In genomic region chr2:234051374-234052070, GRCh38 we compare ENCODE assay signal across 18 cellular contexts. TPM values are rescaled to one million over a fixed set of nuclear protein-coding genes. Genes with fewer than 3 reads are reported as not detected.
DNase-seq lines count a peak whose midpoint lies in the region; ATAC-seq and TF ChIP-seq lines count a peak whose summit lies in the region.
"Had no signal": no experiment of that assay in that cellular context is flagged by ENCODE, and none has a peak within 500 bp of the region (broad histone marks: within the 10 kb centered on the region; RNA-seq: fewer than 3 reads in every experiment).

No MANE protein-coding gene starts in this region.

- H2BK120ac ChIP-seq in trophoblast cell (ENCODE audit: insufficient read depth, low read length, poor library complexity) = no peak overlapping the region

- H3K9me3 Mint-ChIP-seq in activated naive CD8-positive, alpha-beta T cell treated with anti-CD3 and anti-CD28 coated beads, Interleukin-2, amount 50 U/mL, for 24 hours = no peaks in the 10 kb centered on the region
- H3K9me3 Mint-ChIP-seq: CD8-positive, alpha-beta memory T cell; H9 had no signal

- no peak overlapping the region for H2AFZ ChIP-seq in trophoblast cell (ENCODE audit: insufficient read depth, low read length, poor library complexity)

- H2BK12ac ChIP-seq in trophoblast cell (ENCODE audit: low read length) = no peak overlapping the region

- H3K4me1 ChIP-seq in RWPE2 (ENCODE audit: insufficient read depth, poor library complexity, severe bottlenecking) (no peaks in the 10 kb centered on the region), trophoblast cell (ENCODE audit: control insufficient read depth in 1 of 2, insufficient read depth in 2 of 2, low read length in 2 of 2) (no peaks in the 10 kb centered on the region)

- H3K27me3 ChIP-seq in RWPE2 (ENCODE audit: insufficient read depth, poor library complexity, severe bottlenecking) (no peaks in the 10 kb centered on the region), trophoblast cell (ENCODE audit: insufficient read depth, low read length) (no peaks in the 10 kb centered on the region)
- H3K27me3 ChIP-seq: BLaER1, MG63 had no signal

- H3K9me3 ChIP-seq in RWPE2 (ENCODE audit: severe bottlenecking) (no peaks in the 10 kb centered on the region), trophoblast cell (ENCODE audit: insufficient read depth, low read depth, low read length) (no peaks in the 10 kb centered on the region)
- H3K9me3 ChIP-seq: MG63 had no signal

- H4K8ac ChIP-seq in trophoblast cell (ENCODE audit: low read depth, low read length) = no peak overlapping the region

- no peaks in the 10 kb centered on the region for H3K79me1 ChIP-seq in trophoblast cell (ENCODE audit: low read length)

- H3K36me3 ChIP-seq in RWPE2 (ENCODE audit: low read depth) = no peaks in the 10 kb centered on the region
- no peaks in the 10 kb centered on the region for H3K36me3 ChIP-seq in trophoblast cell (ENCODE audit: control insufficient read depth in 1 of 2, insufficient read depth in 2 of 2, low read length in 2 of 2)
- H3K36me3 ChIP-seq: BLaER1, MG63 had no signal

- H3K4me3 ChIP-seq in RWPE2 (ENCODE audit: severe bottlenecking) = no peak overlapping the region
- no peak overlapping the region for H3K4me3 ChIP-seq in fibroblast of mammary gland (ENCODE audit: control insufficient read depth, low read depth, low read length)
- no peak overlapping the region for H3K4me3 ChIP-seq in trophoblast cell (ENCODE audit: low read depth, low read length)
- H3K4me3 ChIP-seq: BLaER1, MG63 had no signal

- H3K27ac ChIP-seq in RWPE2 (ENCODE audit: poor library complexity, severe bottlenecking) (peak overlapping the region; percentile 2), trophoblast cell (ENCODE audit: low read depth, low read length) (no peak overlapping the region)
- H3K27ac ChIP-seq: BLaER1 had no signal

- H3K4me3 Mint-ChIP-seq in activated naive CD8-positive, alpha-beta T cell treated with anti-CD3 and anti-CD28 coated beads, Interleukin-2, amount 50 U/mL, for 24 hours = no peak overlapping the region
- H3K4me3 Mint-ChIP-seq: CD8-positive, alpha-beta memory T cell; H9 had no signal

- H3K27ac Mint-ChIP-seq in activated naive CD8-positive, alpha-beta T cell treated with anti-CD3 and anti-CD28 coated beads, Interleukin-2, amount 50 U/mL, for 24 hours = no peak overlapping the region
- H3K27ac Mint-ChIP-seq: CD8-positive, alpha-beta memory T cell; H9 had no signal

- H4K12ac ChIP-seq in trophoblast cell (ENCODE audit: low read depth, low read length) = no peak overlapping the region

- no peak overlapping the region for H2BK5ac ChIP-seq in trophoblast cell (ENCODE audit: low read depth, low read length, poor library complexity)

- no peak overlapping the region for H4K91ac ChIP-seq in trophoblast cell (ENCODE audit: low read depth, low read length)

- no peak overlapping the region for H3K4me2 ChIP-seq in trophoblast cell (ENCODE audit: low read length)
- H3K4me2 ChIP-seq: BLaER1 had no signal

- TF ChIP-seq CTCF in RWPE2 (IDR thresholded peaks at IDR 0.05; ENCODE audit: poor library complexity, severe bottlenecking) (no peak), fibroblast of mammary gland (conservative IDR thresholded peaks at IDR 0.05; ENCODE audit: control insufficient read depth, insufficient read depth, low read depth, low read length) (no peak)

- H3K36me3 Mint-ChIP-seq in activated naive CD8-positive, alpha-beta T cell treated with anti-CD3 and anti-CD28 coated beads, Interleukin-2, amount 50 U/mL, for 24 hours (ENCODE audit: low read depth) = no peaks in the 10 kb centered on the region

- H3K4ac ChIP-seq in trophoblast cell (ENCODE audit: low read depth, low read length) = no peak overlapping the region

- ATAC-seq in RWPE2 (ENCODE audit: low read depth) (peak; percentile 54), GM21825 (IDR thresholded peaks at IDR 0.05; ENCODE audit: unreplicated experiment) (no peak)
- no peak for ATAC-seq in activated naive CD8-positive, alpha-beta T cell treated with anti-CD3 and anti-CD28 coated beads, Interleukin-2, amount 50 U/mL, for 24 hours

- no peak overlapping the region for H2AK5ac ChIP-seq in trophoblast cell (ENCODE audit: low read length)

- H3K9ac ChIP-seq in trophoblast cell (ENCODE audit: low read length) = no peak overlapping the region
- H3K9ac ChIP-seq: BLaER1 had no signal

- no peaks in the 10 kb centered on the region for H3K4me1 Mint-ChIP-seq in activated naive CD8-positive, alpha-beta T cell treated with anti-CD3 and anti-CD28 coated beads, Interleukin-2, amount 50 U/mL, for 24 hours

- no CpG with 5 or more reads among the region's 4 CpGs for WGBS in trophoblast cell (ENCODE audit: extremely low coverage, insufficient coverage, insufficient read length)

- DNase-seq in HT1080 (ENCODE audit: low read depth) = peak; percentile 63
- no peak for DNase-seq in RWPE2 (ENCODE audit: low spot score)
- DNase-seq in fibroblast of mammary gland (ENCODE audit: low read depth) = peak; percentile 45
- DNase-seq in trophoblast cell = no peak
- DNase-seq in nucleus accumbens (lab: John Stamatoyannopoulos, UW) = no peak
- no peak for DNase-seq in activated naive CD8-positive, alpha-beta T cell treated with anti-CD3 and anti-CD28 coated beads, Interleukin-2, amount 50 U/mL, for 24 hours
- DNase-seq: CD8-positive, alpha-beta memory T cell; H9; KG1; MG63; NCI-H1092 treated with DMSO at 0.1 percent for 48 hours; NCI-H1694 treated with DMSO at 0.1 percent for 48 hours; NCI-H69; NK-92 treated with Interleukin-12 subunit alpha and Interleukin-12 subunit beta, amount 100 ng/mL, for 24 hours; SHP77 had no signal

- H3K18ac ChIP-seq in trophoblast cell (ENCODE audit: low read length) = no peak overlapping the region

- H3K27me3 Mint-ChIP-seq in activated naive CD8-positive, alpha-beta T cell treated with anti-CD3 and anti-CD28 coated beads, Interleukin-2, amount 50 U/mL, for 24 hours = no peaks in the 10 kb centered on the region

- H3K79me2 ChIP-seq in trophoblast cell (ENCODE audit: control insufficient read depth, insufficient read depth, low read length, poor library complexity) = no peaks in the 10 kb centered on the region

- no peak overlapping the region for H3K14ac ChIP-seq in trophoblast cell (ENCODE audit: low read length)

- peak overlapping the region; percentile 2 for H3K23ac ChIP-seq in trophoblast cell (ENCODE audit: low read length)

RNA-seq across cellular contexts. Expression of gene SPP2, which starts 1.0 kb away (rescaled TPM):
- 0.23 TPM in 1 of 2 replicates, not detected in the other for total RNA-seq in HT1080 (2014; rRNA removed; shearing (Covaris generic))
- not detected in 2 replicates for polyA plus RNA-seq in HT1080 (2015; cell fraction: cytosol; rRNA removed)
- not detected in 2 replicates for polyA plus RNA-seq in HT1080 (2015; cell fraction: nucleus; rRNA removed)
- not detected in 2 replicates for polyA plus RNA-seq in trophoblast cell (2013)
- total RNA-seq: CD8-positive, alpha-beta memory T cell; H9 had no signal
- polyA plus RNA-seq: AG04450; CD8-positive, alpha-beta memory T cell had no signal

Comparison
In these comparisons a context has a peak if more than half of its experiments do, and no peak if none do; other contexts are left out.
1. DNase-seq: peak in HT1080 (single experiment) and fibroblast of mammary gland (single experiment); none in RWPE2 (single experiment), trophoblast cell (0 of 2), nucleus accumbens (0 of 56) and activated naive CD8-positive, alpha-beta T cell treated with anti-CD3 and anti-CD28 coated beads, Interleukin-2, amount 50 U/mL, for 24 hours (single experiment).